In the genomic region with DNA sequence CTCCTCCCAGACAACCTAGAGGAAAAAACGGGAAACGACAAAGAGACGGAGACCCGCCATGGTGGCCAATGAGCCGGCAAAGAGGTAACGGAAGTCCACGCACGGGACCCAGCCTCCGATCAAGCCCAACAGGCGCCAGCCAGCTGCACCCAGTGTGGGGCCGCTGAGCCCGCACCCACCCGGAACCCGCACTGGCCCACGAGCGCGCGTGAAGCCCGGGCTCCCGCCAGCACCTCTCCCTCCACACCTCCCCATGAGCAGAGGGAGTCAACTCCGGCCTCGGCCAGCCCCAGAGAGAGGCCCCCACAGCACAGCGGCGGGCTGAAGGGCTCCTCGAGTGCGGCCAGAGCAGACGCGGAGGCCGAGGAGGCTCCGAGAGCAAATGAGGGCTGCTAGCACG, we compare ENCODE assay signal across 9 cellular contexts.
"Had no signal": no experiment of that assay in that cellular context is flagged by ENCODE, and none has a peak within 500 bp of the region (broad histone marks: within the 10 kb centered on the region; RNA-seq: fewer than 3 reads in every experiment).

No MANE protein-coding gene starts in this region.

- H3K9me3 ChIP-seq: HAP-1 had no signal

- H3K4me3 ChIP-seq: GM23248, HAP-1 had no signal

- DNase-seq: GM23248, GOT3, H7, HFFc6, IMR-90 had no signal

- H3K36me3 ChIP-seq: HAP-1 had no signal

- H3K27ac ChIP-seq: GM23248, KMS-11 had no signal

- ATAC-seq: HCT116 had no signal

- H3K9ac ChIP-seq: GM23248, KMS-11 had no signal

- FAIRE-seq: HTR-8/SVneo had no signal
